ENCODE assay signal across 1 cellular context in genomic region chr3:151084893-151085226, GRCh38.
TF ChIP-seq lines count a peak whose summit lies in the region.

No MANE protein-coding gene starts in this region.

TF ChIP-seq in GM12878, 131 proteins besides CTCF, POLR2A, EP300 and RAD21 (continued from another document):
- TF ChIP-seq SKIL (IDR thresholded peaks at IDR 0.05; ENCODE audit: low read depth, poor library complexity, severe bottlenecking), result no peak
- no peak for TF ChIP-seq USF2 (IDR thresholded peaks at IDR 0.05; ENCODE audit: borderline replicate concordance, low read depth, low read length)
- no peak for TF ChIP-seq BCLAF1 (IDR thresholded peaks at IDR 0.05)
- TF ChIP-seq SMAD5 (IDR thresholded peaks at IDR 0.05; ENCODE audit: low read depth), result no peak
- TF ChIP-seq MYC (IDR thresholded peaks at IDR 0.05; ENCODE audit: insufficient read depth, insufficient read length, insufficient replicate concordance, low read length, severe bottlenecking), result no peak
- no peak for TF ChIP-seq POLR2AphosphoS2 (IDR thresholded peaks at IDR 0.05; ENCODE audit: low read depth, low read length)
- TF ChIP-seq ZNF274 (IDR thresholded peaks at IDR 0.05; ENCODE audit: insufficient read depth, insufficient read length), result no peak
- TF ChIP-seq ZNF24 (IDR thresholded peaks at IDR 0.05), result no peak
- no peak for TF ChIP-seq SPI1 (IDR thresholded peaks at IDR 0.05; ENCODE audit: borderline replicate concordance, insufficient read depth, low read depth, low read length)
- TF ChIP-seq BCL3 (IDR thresholded peaks at IDR 0.05; ENCODE audit: borderline replicate concordance, insufficient read depth, low read depth, low read length, poor library complexity, severe bottlenecking), result no peak
- no peak for TF ChIP-seq BACH1 (IDR thresholded peaks at IDR 0.05; ENCODE audit: borderline replicate concordance)
- TF ChIP-seq IKZF1 (conservative IDR thresholded peaks at IDR 0.05), result no peak
TF ChIP-seq in GM12878: peak in this region for 0.
